Comparison of ENCODE assay signal across 2 cellular contexts in genomic region chr1:85279463-85280080, GRCh38.
TF ChIP-seq lines count a peak whose summit lies in the region.

No MANE protein-coding gene starts in this region.

TF ChIP-seq in K562, 482 proteins besides CTCF, POLR2A, EP300 and RAD21 (continued from another document and continues in another):
- no peak for TF ChIP-seq NR4A1 (CRISPR knock-in tag; IDR thresholded peaks at IDR 0.05)
- peak; percentile 98 for TF ChIP-seq NR4A1 (tag; IDR thresholded peaks at IDR 0.05)
- peak; percentile 83; the same call in 1 of the 2 replicates for TF ChIP-seq E2F3 (CRISPR knock-in tag; IDR thresholded peaks at IDR 0.05)
- no peak for TF ChIP-seq CC2D1A (IDR thresholded peaks at IDR 0.05)
- peak; percentile 96 for TF ChIP-seq ZNF175 (CRISPR knock-in tag; IDR thresholded peaks at IDR 0.05; ENCODE audit: low read depth)
- peak; percentile 69 for TF ChIP-seq CXXC5 (CRISPR knock-in tag; IDR thresholded peaks at IDR 0.05)
- TF ChIP-seq, protein P1, sequence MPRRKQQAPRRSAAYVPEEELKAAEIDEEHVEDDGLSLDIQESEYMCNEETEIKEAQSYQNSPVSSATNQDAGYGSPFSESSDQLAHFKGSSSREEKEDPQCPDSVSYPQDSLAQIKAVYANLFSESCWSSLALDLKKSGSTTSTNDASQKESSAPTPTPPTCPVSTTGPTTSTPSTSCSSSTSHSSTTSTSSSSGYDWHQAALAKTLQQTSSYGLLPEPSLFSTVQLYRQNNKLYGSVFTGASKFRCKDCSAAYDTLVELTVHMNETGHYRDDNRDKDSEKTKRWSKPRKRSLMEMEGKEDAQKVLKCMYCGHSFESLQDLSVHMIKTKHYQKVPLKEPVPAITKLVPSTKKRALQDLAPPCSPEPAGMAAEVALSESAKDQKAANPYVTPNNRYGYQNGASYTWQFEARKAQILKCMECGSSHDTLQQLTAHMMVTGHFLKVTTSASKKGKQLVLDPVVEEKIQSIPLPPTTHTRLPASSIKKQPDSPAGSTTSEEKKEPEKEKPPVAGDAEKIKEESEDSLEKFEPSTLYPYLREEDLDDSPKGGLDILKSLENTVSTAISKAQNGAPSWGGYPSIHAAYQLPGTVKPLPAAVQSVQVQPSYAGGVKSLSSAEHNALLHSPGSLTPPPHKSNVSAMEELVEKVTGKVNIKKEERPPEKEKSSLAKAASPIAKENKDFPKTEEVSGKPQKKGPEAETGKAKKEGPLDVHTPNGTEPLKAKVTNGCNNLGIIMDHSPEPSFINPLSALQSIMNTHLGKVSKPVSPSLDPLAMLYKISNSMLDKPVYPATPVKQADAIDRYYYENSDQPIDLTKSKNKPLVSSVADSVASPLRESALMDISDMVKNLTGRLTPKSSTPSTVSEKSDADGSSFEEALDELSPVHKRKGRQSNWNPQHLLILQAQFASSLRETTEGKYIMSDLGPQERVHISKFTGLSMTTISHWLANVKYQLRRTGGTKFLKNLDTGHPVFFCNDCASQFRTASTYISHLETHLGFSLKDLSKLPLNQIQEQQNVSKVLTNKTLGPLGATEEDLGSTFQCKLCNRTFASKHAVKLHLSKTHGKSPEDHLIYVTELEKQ (CRISPR knock-in tag; IDR thresholded peaks at IDR 0.05): peak; percentile 80; the same call in 1 of the 2 replicates
- TF ChIP-seq ZNF79 (CRISPR knock-in tag; IDR thresholded peaks at IDR 0.05; ENCODE audit: low read depth): peak; percentile 82
- TF ChIP-seq, protein P2, sequence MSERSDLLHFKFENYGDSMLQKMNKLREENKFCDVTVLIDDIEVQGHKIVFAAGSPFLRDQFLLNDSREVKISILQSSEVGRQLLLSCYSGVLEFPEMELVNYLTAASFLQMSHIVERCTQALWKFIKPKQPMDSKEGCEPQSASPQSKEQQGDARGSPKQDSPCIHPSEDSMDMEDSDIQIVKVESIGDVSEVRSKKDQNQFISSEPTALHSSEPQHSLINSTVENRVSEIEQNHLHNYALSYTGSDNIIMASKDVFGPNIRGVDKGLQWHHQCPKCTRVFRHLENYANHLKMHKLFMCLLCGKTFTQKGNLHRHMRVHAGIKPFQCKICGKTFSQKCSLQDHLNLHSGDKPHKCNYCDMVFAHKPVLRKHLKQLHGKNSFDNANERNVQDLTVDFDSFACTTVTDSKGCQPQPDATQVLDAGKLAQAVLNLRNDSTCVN (CRISPR knock-in tag; IDR thresholded peaks at IDR 0.05): peak; percentile 8; the same call in 1 of the 2 replicates
- peak; percentile 68; the same call in 1 of the 2 replicates for TF ChIP-seq ZNF197 (CRISPR knock-in tag; IDR thresholded peaks at IDR 0.05; ENCODE audit: low read depth)
- peak; percentile 32; the same call in 1 of the 2 replicates for TF ChIP-seq ETV1 (tag; conservative IDR thresholded peaks at IDR 0.05; ENCODE audit: low read depth)
- TF ChIP-seq KLF6 (CRISPR knock-in tag; IDR thresholded peaks at IDR 0.05; ENCODE audit: borderline replicate concordance): peak; percentile 91
- TF ChIP-seq ERF (CRISPR knock-in tag; IDR thresholded peaks at IDR 0.05): 0 out of 2 replicates have a peak, but pooled peaks have one; percentile 57
- no peak for TF ChIP-seq NCOA2 (IDR thresholded peaks at IDR 0.05; ENCODE audit: partially characterized antibody in 2 of 2)
- no peak for TF ChIP-seq PBX2 (CRISPR knock-in tag; IDR thresholded peaks at IDR 0.05; ENCODE audit: low read depth)
- peak; percentile 52; the same call in 1 of the 2 replicates for TF ChIP-seq PBX2 (tag; conservative IDR thresholded peaks at IDR 0.05; ENCODE audit: low read depth)
- TF ChIP-seq ZNF121 (CRISPR knock-in tag; conservative IDR thresholded peaks at IDR 0.05): no peak
- no peak for TF ChIP-seq CSDE1 (IDR thresholded peaks at IDR 0.05)
- TF ChIP-seq ZKSCAN8 (CRISPR knock-in tag; IDR thresholded peaks at IDR 0.05): peak; percentile 56; the same call in 1 of the 2 replicates
- TF ChIP-seq NR2F6 (CRISPR knock-in tag; IDR thresholded peaks at IDR 0.05): no peak
- no peak for TF ChIP-seq NR2C1 (IDR thresholded peaks at IDR 0.05)
- TF ChIP-seq NR2C1 (tag; IDR thresholded peaks at IDR 0.05): peak; percentile 88
- TF ChIP-seq ZNF764 (CRISPR knock-in tag; IDR thresholded peaks at IDR 0.05; ENCODE audit: low read depth): no peak
- TF ChIP-seq SOX6 (IDR thresholded peaks at IDR 0.05): 0 out of 2 replicates have a peak, but pooled peaks have one; percentile 24
- TF ChIP-seq GTF2A2 (tag; IDR thresholded peaks at IDR 0.05): peak; percentile 85
- TF ChIP-seq, protein P3, sequence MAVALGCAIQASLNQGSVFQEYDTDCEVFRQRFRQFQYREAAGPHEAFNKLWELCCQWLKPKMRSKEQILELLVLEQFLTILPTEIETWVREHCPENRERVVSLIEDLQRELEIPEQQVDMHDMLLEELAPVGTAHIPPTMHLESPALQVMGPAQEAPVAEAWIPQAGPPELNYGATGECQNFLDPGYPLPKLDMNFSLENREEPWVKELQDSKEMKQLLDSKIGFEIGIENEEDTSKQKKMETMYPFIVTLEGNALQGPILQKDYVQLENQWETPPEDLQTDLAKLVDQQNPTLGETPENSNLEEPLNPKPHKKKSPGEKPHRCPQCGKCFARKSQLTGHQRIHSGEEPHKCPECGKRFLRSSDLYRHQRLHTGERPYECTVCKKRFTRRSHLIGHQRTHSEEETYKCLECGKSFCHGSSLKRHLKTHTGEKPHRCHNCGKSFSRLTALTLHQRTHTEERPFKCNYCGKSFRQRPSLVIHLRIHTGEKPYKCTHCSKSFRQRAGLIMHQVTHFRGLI (CRISPR knock-in tag; IDR thresholded peaks at IDR 0.05): peak; percentile 84
- no peak for TF ChIP-seq TRIM28 (IDR thresholded peaks at IDR 0.05)
- 0 out of 2 replicates have a peak, but pooled peaks have one; percentile 14 for TF ChIP-seq NFE2L1 (tag; IDR thresholded peaks at IDR 0.05; ENCODE audit: borderline replicate concordance, low read depth)

TF ChIP-seq in HEK293T, 16 proteins besides CTCF, POLR2A, EP300 and RAD21 (continued from another document):
- TF ChIP-seq PKNOX1 (IDR thresholded peaks at IDR 0.05) (no peak), TARDBP (IDR thresholded peaks at IDR 0.05) (no peak), FOXM1 (IDR thresholded peaks at IDR 0.05; ENCODE audit: borderline replicate concordance) (no peak), FOXA1 (IDR thresholded peaks at IDR 0.05) (no peak), HDGF (IDR thresholded peaks at IDR 0.05; ENCODE audit: borderline replicate concordance) (no peak), ZNF384 (IDR thresholded peaks at IDR 0.05) (no peak)
